Comparison of ENCODE assay signal across 20 cellular contexts in genomic region chr3:112230033-112230432, GRCh38.
"Had no signal": no experiment of that assay in that cellular context is flagged by ENCODE, and none has a peak within 500 bp of the region (broad histone marks: within the 10 kb centered on the region; RNA-seq: fewer than 3 reads in every experiment).

No MANE protein-coding gene starts in this region.

- ATAC-seq: T-cell had no signal

- FAIRE-seq: RCC 7860 had no signal

- H3K27ac ChIP-seq: SJSA1 had no signal

- H3K4me1 ChIP-seq: SJSA1 had no signal

- H3K36me3 ChIP-seq: MG63, SJSA1 had no signal

- H3K4me2 ChIP-seq: SK-N-SH had no signal

- H3K27me3 ChIP-seq: SJSA1 had no signal

- DNase-seq: KBM-7, MG63, NCI-H1092, NCI-H1105 treated with DMSO at 0.1 percent for 48 hours, NCI-H1417 treated with DMSO at 0.1 percent for 48 hours, NCI-H146, NCI-H1694 treated with DMSO at 0.1 percent for 48 hours, NCI-H1930, NCI-H2081, NCI-H2227 treated with DMSO at 0.1 percent for 48 hours, NCI-H526 treated with DMSO at 0.1 percent for 48 hours, NCI-H774, Right ventricle myocardium superior, RPMI8226, SIG-M5, SK-N-SH, SW 1271, T-cell had no signal

- H3K4me3 ChIP-seq: MG63, SJSA1 had no signal

- H3K9me3 ChIP-seq: SJSA1 had no signal

- H3K9ac ChIP-seq: SK-N-SH had no signal
